21 cellular contexts compared by ENCODE assay signal in genomic region chr1:213284626-213285025, GRCh38.
DNase-seq lines count a peak whose midpoint lies in the region; ATAC-seq and TF ChIP-seq lines count a peak whose summit lies in the region.
"Had no signal": no experiment of that assay in that cellular context is flagged by ENCODE, and none has a peak within 500 bp of the region (broad histone marks: within the 10 kb centered on the region; RNA-seq: fewer than 3 reads in every experiment).

No MANE protein-coding gene starts in this region.

- ATAC-seq in SK-N-SH treated with all-trans-retinoic acid at 6 μM for 48 hours = no peak; the same call in 1 of the 3 replicates
- ATAC-seq in GM21619 (IDR thresholded peaks at IDR 0.05; ENCODE audit: unreplicated experiment) = no peak
- no peak for ATAC-seq in HG02763 (IDR thresholded peaks at IDR 0.05; ENCODE audit: unreplicated experiment)
- ATAC-seq in HG03565 (IDR thresholded peaks at IDR 0.05; ENCODE audit: unreplicated experiment) = no peak
- ATAC-seq: left cardiac atrium; stimulated activated memory B cell treated with anti-CD40 and anti-IgM and Interleukin-4, amounts not matched to agents 10 μg/mL and 1 μg/mL and 100 μg/mL, for 72 hours had no signal

- POLR2A ChIA-PET in SK-N-SH (lab: Yijun Ruan, JAX) = no interaction called here

- peaks cover 9% of the 10 kb centered on the region for H3F3A ChIP-seq in SK-N-SH (replicated peaks; ENCODE audit: insufficient read depth)
- H3F3A ChIP-seq in smooth muscle cell (ENCODE audit: low read depth) = no peaks in the 10 kb centered on the region

- H4K20me1 ChIP-seq in SK-N-SH (ENCODE audit: insufficient read depth) = no peaks in the 10 kb centered on the region
- H4K20me1 ChIP-seq in smooth muscle cell (ENCODE audit: low read depth) = no peaks in the 10 kb centered on the region

- no peak for TF ChIP-seq CTCF in SK-N-SH (IDR thresholded peaks at IDR 0.05)
- no peak for TF ChIP-seq CTCF in smooth muscle cell (IDR thresholded peaks at IDR 0.05; ENCODE audit: borderline replicate concordance, insufficient read depth, poor library complexity, severe bottlenecking)

- H3K79me2 ChIP-seq in SK-N-SH (ENCODE audit: insufficient read depth) (no peaks in the 10 kb centered on the region), smooth muscle cell (ENCODE audit: low read depth) (no peaks in the 10 kb centered on the region)

- no peak for TF ChIP-seq RAD21 in SK-N-SH (IDR thresholded peaks at IDR 0.05; ENCODE audit: low read length)

- H3K4me2 ChIP-seq in SK-N-SH (no peak overlapping the region), smooth muscle cell (peak overlapping the region; percentile 49)

- H3K9ac ChIP-seq in SK-N-SH (no peak overlapping the region), smooth muscle cell (ENCODE audit: low read depth) (no peak overlapping the region)

- H3K4me1 ChIP-seq in SK-N-SH (ENCODE audit: control insufficient read depth in 1 of 2, insufficient read depth in 2 of 2, low read depth in 1 of 2, low read length in 1 of 2) = peaks cover 0 to 12% of the 10 kb centered on the region in 2 experiments; a peak in 1 of 4 replicates
- peaks cover 25% of the 10 kb centered on the region for H3K4me1 ChIP-seq in smooth muscle cell (ENCODE audit: low read depth)

- H3K27ac ChIP-seq in SK-N-SH (ENCODE audit: low read depth in 2 of 2, low read length in 1 of 2) = peak overlapping the region in 1 of 2 experiments; percentile 29; a peak in 1 of 4 replicates
- H3K27ac ChIP-seq in smooth muscle cell (ENCODE audit: low read depth) = peak overlapping the region; percentile 53
- H3K27ac ChIP-seq: 22Rv1, HL-60, neutrophil had no signal

- H3K9me3 ChIP-seq in SK-N-SH (no peaks in the 10 kb centered on the region), smooth muscle cell (replicated peaks; ENCODE audit: low read depth) (no peaks in the 10 kb centered on the region)
- H3K9me3 ChIP-seq: neutrophil had no signal

- CTCF ChIA-PET in SK-N-SH (lab: Yijun Ruan, JAX) = interaction anchor here (1.6 kb wide), 1 partner anchor 40 kb away, joined by 3 read pairs; no protein-coding TSS in a partner anchor

- no peak for TF ChIP-seq EP300 in SK-N-SH (IDR thresholded peaks at IDR 0.05; ENCODE audit: borderline replicate concordance in 1 of 2, low read depth in 1 of 2, low read length in 1 of 2)

- no peak overlapping the region for H3K4me3 ChIP-seq in SK-N-SH (ENCODE audit: low read depth in 2 of 2, low read length in 1 of 2)
- H3K4me3 ChIP-seq in smooth muscle cell = no peak overlapping the region

- H2AFZ ChIP-seq in SK-N-SH (ENCODE audit: low read depth) (no peak overlapping the region), smooth muscle cell (ENCODE audit: low read depth) (no peak overlapping the region)

- no peaks in the 10 kb centered on the region for H3K9me2 ChIP-seq in SK-N-SH

- no peaks in the 10 kb centered on the region for H3K36me3 ChIP-seq in SK-N-SH (replicated peaks in 1 of 2; ENCODE audit: control insufficient read depth in 1 of 2, insufficient read depth in 2 of 2, low read length in 1 of 2)
- no peaks in the 10 kb centered on the region for H3K36me3 ChIP-seq in smooth muscle cell (ENCODE audit: low read depth)
- H3K36me3 ChIP-seq: neutrophil had no signal

- H3K27me3 ChIP-seq in SK-N-SH (ENCODE audit: insufficient read depth) (no peaks in the 10 kb centered on the region), smooth muscle cell (ENCODE audit: low read depth) (no peaks in the 10 kb centered on the region)
- H3K27me3 ChIP-seq: neutrophil had no signal

- no peak for DNase-seq in SK-N-SH
- DNase-seq in amniotic stem cell (lab: John Stamatoyannopoulos, UW) = peak; percentile 2
- peak; percentile 6 for DNase-seq in fibroblast of the conjunctiva (ENCODE audit: low read depth)
- no peak for DNase-seq in smooth muscle cell (lab: John Stamatoyannopoulos, UW; ENCODE audit: unreplicated experiment)
- DNase-seq: activated CD4-positive, alpha-beta T cell treated with anti-CD3 and anti-CD28 coated beads for 4 hours; activated naive CD4-positive, alpha-beta T cell treated with anti-CD3 and anti-CD28 coated beads, Interleukin-2, amount 10 ng/mL, durations not matched to agents 7 days and 5 days; GDM1; hypothalamus; left cardiac atrium; NCI-H146; NCI-H226; SIG-M5; T-helper 9 cell had no signal

TF ChIP-seq in SK-N-SH, 30 proteins besides CTCF, POLR2A, EP300 and RAD21:
- no peak for TF ChIP-seq USF1 (IDR thresholded peaks at IDR 0.05; ENCODE audit: borderline replicate concordance, low read depth)
- TF ChIP-seq NFIC (IDR thresholded peaks at IDR 0.05; ENCODE audit: borderline replicate concordance) = no peak
- TF ChIP-seq ZBTB33 (IDR thresholded peaks at IDR 0.05; ENCODE audit: borderline replicate concordance, low read depth) = no peak
- 0 out of 2 replicates have a peak, but pooled peaks have one; percentile 19 for TF ChIP-seq JUND (IDR thresholded peaks at IDR 0.05)

TF ChIP-seq in SK-N-SH treated with all-trans-retinoic acid at 6 μM for 48 hours, 23 proteins besides CTCF, POLR2A, EP300 and RAD21:
- TF ChIP-seq TOX (CRISPR knock-in tag; IDR thresholded peaks at IDR 0.05; ENCODE audit: borderline replicate concordance) (no peak), ARNTL (CRISPR knock-in tag; IDR thresholded peaks at IDR 0.05; ENCODE audit: borderline replicate concordance, low read depth) (no peak), CREB5 (CRISPR knock-in tag; IDR thresholded peaks at IDR 0.05; ENCODE audit: low read depth) (no peak), CSRNP3 (CRISPR knock-in tag; IDR thresholded peaks at IDR 0.05) (no peak), ZNF70 (CRISPR knock-in tag; IDR thresholded peaks at IDR 0.05) (no peak), POU6F1 (CRISPR knock-in tag; IDR thresholded peaks at IDR 0.05; ENCODE audit: borderline replicate concordance, low read depth) (no peak), ESRRG (CRISPR knock-in tag; IDR thresholded peaks at IDR 0.05) (no peak), ZNF565 (CRISPR knock-in tag; conservative IDR thresholded peaks at IDR 0.05; ENCODE audit: low read depth) (no peak), GLIS3 (CRISPR knock-in tag; IDR thresholded peaks at IDR 0.05) (no peak), BACH2 (CRISPR knock-in tag; IDR thresholded peaks at IDR 0.05; ENCODE audit: borderline replicate concordance) (no peak), TCF4 (CRISPR knock-in tag; IDR thresholded peaks at IDR 0.05; ENCODE audit: borderline replicate concordance) (no peak), ZNF8 (CRISPR knock-in tag; IDR thresholded peaks at IDR 0.05) (no peak), ZFP3 (CRISPR knock-in tag; IDR thresholded peaks at IDR 0.05) (no peak), ZC3H10 (CRISPR knock-in tag; IDR thresholded peaks at IDR 0.05) (no peak)

Comparison
In these comparisons a context has a peak if more than half of its experiments do, and no peak if none do; other contexts are left out.
1. DNase-seq: peak in amniotic stem cell (single experiment) and fibroblast of the conjunctiva (single experiment); none in SK-N-SH (single experiment) and smooth muscle cell (single experiment).